Comparison of ENCODE assay signal across 1 cellular context in genomic region chr7:1579481-1580421, GRCh38.
TF ChIP-seq lines count a peak whose summit lies in the region.

No MANE protein-coding gene starts in this region.

TF ChIP-seq in K562, 482 proteins besides CTCF, POLR2A, EP300 and RAD21 (continued from another document and continues in another):
- peak in 1 of 2 experiments; percentile 22 for TF ChIP-seq AFF1 (IDR thresholded peaks at IDR 0.05; ENCODE audit: low read depth in 1 of 2, partially characterized antibody in 2 of 2)
- peak; percentile 51 for TF ChIP-seq CREM (IDR thresholded peaks at IDR 0.05; ENCODE audit: low read depth)
- TF ChIP-seq BMI1 (IDR thresholded peaks at IDR 0.05; ENCODE audit: low read length), result no peak
- TF ChIP-seq IRF9 (tag; IDR thresholded peaks at IDR 0.05), result no peak
- no peak for TF ChIP-seq ZNF232 (CRISPR knock-in tag; IDR thresholded peaks at IDR 0.05)
- no peak for TF ChIP-seq MCM2 (IDR thresholded peaks at IDR 0.05; ENCODE audit: low read depth)
- TF ChIP-seq TAL1 (IDR thresholded peaks at IDR 0.05), result 0 out of 2 replicates have a peak, but pooled peaks have one; percentile 3
- peak; percentile 64; the same call in 1 of the 2 replicates for TF ChIP-seq TSC22D4 (tag; IDR thresholded peaks at IDR 0.05)
- peak; percentile 30 for TF ChIP-seq CTCFL (IDR thresholded peaks at IDR 0.05; ENCODE audit: borderline replicate concordance, insufficient read depth, low read depth, low read length, poor library complexity, severe bottlenecking)
- TF ChIP-seq ZSCAN29 (IDR thresholded peaks at IDR 0.05), result no peak
- no peak for TF ChIP-seq HCFC1 (IDR thresholded peaks at IDR 0.05; ENCODE audit: low read depth, low read length)
- no peak for TF ChIP-seq ZNF507 (tag; conservative IDR thresholded peaks at IDR 0.05)
- TF ChIP-seq RBBP5 (IDR thresholded peaks at IDR 0.05; ENCODE audit: borderline replicate concordance, insufficient read depth, low read length, poor library complexity, severe bottlenecking), result no peak
- TF ChIP-seq ARNT (IDR thresholded peaks at IDR 0.05), result peak in 1 of 2 experiments; percentile 27; a peak in 1 of 4 replicates
- no peak for TF ChIP-seq MBD1 (CRISPR knock-in tag; IDR thresholded peaks at IDR 0.05)
- no peak for TF ChIP-seq SREBF1 (IDR thresholded peaks at IDR 0.05; ENCODE audit: borderline replicate concordance, low read depth, low read length)
- no peak for TF ChIP-seq TARDBP (IDR thresholded peaks at IDR 0.05)
- TF ChIP-seq ZNF354B (CRISPR knock-in tag; IDR thresholded peaks at IDR 0.05), result no peak
- TF ChIP-seq ZNF407 (IDR thresholded peaks at IDR 0.05; ENCODE audit: low read depth), result peak; percentile 23; the same call in 1 of the 2 replicates
- TF ChIP-seq MAX (CRISPR knock-in tag; IDR thresholded peaks at IDR 0.05), result no peak
- no peak for TF ChIP-seq FOSL1 (tag; conservative IDR thresholded peaks at IDR 0.05)
- no peak for TF ChIP-seq NFRKB (IDR thresholded peaks at IDR 0.05; ENCODE audit: low read depth)
- no peak for TF ChIP-seq CEBPG (CRISPR knock-in tag; IDR thresholded peaks at IDR 0.05)
- no peak for TF ChIP-seq CEBPG (tag; conservative IDR thresholded peaks at IDR 0.05 in 1 of 2, IDR thresholded peaks at IDR 0.05 in 1 of 2)
- TF ChIP-seq THRB (CRISPR knock-in tag; conservative IDR thresholded peaks at IDR 0.05), result 0 out of 2 replicates have a peak, but pooled peaks have one; percentile 40
- no peak for TF ChIP-seq CBX2 (IDR thresholded peaks at IDR 0.05; ENCODE audit: insufficient read depth, low read length, poor library complexity, severe bottlenecking)
- no peak for TF ChIP-seq CGGBP1 (CRISPR knock-in tag; IDR thresholded peaks at IDR 0.05)
- TF ChIP-seq ZNF384 (IDR thresholded peaks at IDR 0.05; ENCODE audit: low read depth, low read length), result no peak
- no peak for TF ChIP-seq ZNF212 (CRISPR knock-in tag; IDR thresholded peaks at IDR 0.05)
- peak; percentile 75 for TF ChIP-seq DEAF1 (CRISPR knock-in tag; IDR thresholded peaks at IDR 0.05)
- TF ChIP-seq YBX1 (IDR thresholded peaks at IDR 0.05), result peak; percentile 75; the same call in 1 of the 2 replicates
- TF ChIP-seq TAF15 (IDR thresholded peaks at IDR 0.05; ENCODE audit: low read depth, low read length), result no peak
- TF ChIP-seq CXXC5 (CRISPR knock-in tag; IDR thresholded peaks at IDR 0.05), result no peak
- TF ChIP-seq YY1 (IDR thresholded peaks at IDR 0.05; ENCODE audit: borderline replicate concordance in 1 of 3, control insufficient read depth in 1 of 3, extremely low read depth in 1 of 3, insufficient read depth in 3 of 3, insufficient read length in 1 of 3, insufficient replicate concordance in 2 of 3, low read depth in 1 of 3, low read length in 2 of 3), result no peak
- TF ChIP-seq PML (IDR thresholded peaks at IDR 0.05; ENCODE audit: low read length), result no peak
- TF ChIP-seq RFX7 (CRISPR knock-in tag; IDR thresholded peaks at IDR 0.05), result no peak
- TF ChIP-seq ZNF23 (CRISPR knock-in tag; IDR thresholded peaks at IDR 0.05), result no peak
- TF ChIP-seq CC2D1A (IDR thresholded peaks at IDR 0.05), result peak; percentile 80
- TF ChIP-seq HDAC2 (IDR thresholded peaks at IDR 0.05), result no peak
- peak in 1 of 2 experiments; percentile 67; a peak in 1 of 4 replicates for TF ChIP-seq CSDE1 (IDR thresholded peaks at IDR 0.05)
- 0 out of 2 replicates have a peak, but pooled peaks have one; percentile 21 for TF ChIP-seq JUND (IDR thresholded peaks at IDR 0.05; ENCODE audit: borderline replicate concordance, low read depth, low read length)
- TF ChIP-seq JUND (tag; IDR thresholded peaks at IDR 0.05; ENCODE audit: borderline replicate concordance, low read depth, low read length), result no peak
- no peak for TF ChIP-seq SIRT6 (IDR thresholded peaks at IDR 0.05; ENCODE audit: low read depth, low read length)
- no peak for TF ChIP-seq ZNF239 (CRISPR knock-in tag; IDR thresholded peaks at IDR 0.05)
- 0 out of 2 replicates have a peak, but pooled peaks have one; percentile 62 for TF ChIP-seq LARP7 (IDR thresholded peaks at IDR 0.05)
